ENCODE assay signal across 1 cellular context in the genomic region with DNA sequence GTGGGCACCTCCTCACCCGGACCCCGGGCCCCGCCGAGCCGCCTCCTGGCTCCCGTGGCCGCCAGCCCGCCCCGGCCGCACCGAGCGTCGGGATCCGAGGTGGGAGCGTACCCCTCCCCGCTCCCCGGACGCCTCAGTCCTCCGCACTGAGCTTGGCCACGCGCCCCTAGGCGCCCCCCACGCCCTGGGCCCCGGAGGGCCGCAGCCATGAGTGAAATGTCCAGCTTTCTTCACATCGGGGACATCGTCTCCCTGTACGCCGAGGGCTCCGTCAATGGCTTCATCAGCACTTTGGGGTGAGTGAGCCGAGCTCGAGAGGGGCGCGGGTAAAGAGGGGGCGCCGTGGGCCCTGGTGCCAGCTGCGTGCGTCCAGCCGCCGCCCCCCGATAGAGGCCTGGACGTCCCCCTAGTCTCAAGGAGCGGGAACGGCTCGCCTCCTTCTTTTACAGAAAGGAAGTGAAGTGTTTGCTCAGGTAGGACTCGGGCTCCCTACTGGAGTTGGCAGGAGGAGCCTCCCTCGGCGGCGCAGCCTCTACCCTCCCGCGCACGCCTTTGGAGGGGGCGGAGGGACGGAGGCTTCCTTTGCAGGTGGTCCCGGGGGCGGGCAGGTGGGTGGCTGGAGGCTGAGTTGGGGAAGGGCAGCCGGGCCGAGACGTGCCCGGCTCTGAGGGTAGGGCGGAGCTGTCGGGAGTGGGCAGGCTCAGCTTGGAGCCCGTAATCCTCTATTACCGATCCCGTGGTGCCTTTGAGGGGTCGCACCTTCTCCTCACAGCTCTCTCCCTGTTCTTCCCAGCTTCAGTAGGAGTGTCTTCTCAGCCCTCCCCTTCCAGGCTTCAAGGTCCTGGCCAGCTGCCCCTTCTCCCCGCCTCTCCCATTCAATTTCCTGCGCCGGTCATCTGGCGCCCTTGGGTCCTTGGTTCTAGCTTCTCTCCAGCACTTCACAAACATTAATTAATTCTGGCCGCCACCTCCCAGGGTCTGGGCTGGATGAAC.
TF ChIP-seq lines count a peak whose summit lies in the region.

No MANE protein-coding gene starts in this region.

TF ChIP-seq in K562, 482 proteins besides CTCF, POLR2A, EP300 and RAD21 (continued from another document):
- TF ChIP-seq, protein P1, sequence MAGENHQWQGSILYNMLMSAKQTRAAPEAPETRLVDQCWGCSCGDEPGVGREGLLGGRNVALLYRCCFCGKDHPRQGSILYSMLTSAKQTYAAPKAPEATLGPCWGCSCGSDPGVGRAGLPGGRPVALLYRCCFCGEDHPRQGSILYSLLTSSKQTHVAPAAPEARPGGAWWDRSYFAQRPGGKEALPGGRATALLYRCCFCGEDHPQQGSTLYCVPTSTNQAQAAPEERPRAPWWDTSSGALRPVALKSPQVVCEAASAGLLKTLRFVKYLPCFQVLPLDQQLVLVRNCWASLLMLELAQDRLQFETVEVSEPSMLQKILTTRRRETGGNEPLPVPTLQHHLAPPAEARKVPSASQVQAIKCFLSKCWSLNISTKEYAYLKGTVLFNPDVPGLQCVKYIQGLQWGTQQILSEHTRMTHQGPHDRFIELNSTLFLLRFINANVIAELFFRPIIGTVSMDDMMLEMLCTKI (IDR thresholded peaks at IDR 0.05; ENCODE audit: partially characterized antibody) = no peak
- peak; percentile 71 for TF ChIP-seq RBFOX2 (IDR thresholded peaks at IDR 0.05; ENCODE audit: low read depth, low read length)
- TF ChIP-seq HDAC6 (IDR thresholded peaks at IDR 0.05; ENCODE audit: low read depth, low read length) = no peak
- TF ChIP-seq NFIC (IDR thresholded peaks at IDR 0.05) = no peak
- TF ChIP-seq, protein P2, sequence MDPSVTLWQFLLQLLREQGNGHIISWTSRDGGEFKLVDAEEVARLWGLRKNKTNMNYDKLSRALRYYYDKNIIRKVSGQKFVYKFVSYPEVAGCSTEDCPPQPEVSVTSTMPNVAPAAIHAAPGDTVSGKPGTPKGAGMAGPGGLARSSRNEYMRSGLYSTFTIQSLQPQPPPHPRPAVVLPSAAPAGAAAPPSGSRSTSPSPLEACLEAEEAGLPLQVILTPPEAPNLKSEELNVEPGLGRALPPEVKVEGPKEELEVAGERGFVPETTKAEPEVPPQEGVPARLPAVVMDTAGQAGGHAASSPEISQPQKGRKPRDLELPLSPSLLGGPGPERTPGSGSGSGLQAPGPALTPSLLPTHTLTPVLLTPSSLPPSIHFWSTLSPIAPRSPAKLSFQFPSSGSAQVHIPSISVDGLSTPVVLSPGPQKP (CRISPR knock-in tag; IDR thresholded peaks at IDR 0.05) = no peak
- TF ChIP-seq, protein P3, sequence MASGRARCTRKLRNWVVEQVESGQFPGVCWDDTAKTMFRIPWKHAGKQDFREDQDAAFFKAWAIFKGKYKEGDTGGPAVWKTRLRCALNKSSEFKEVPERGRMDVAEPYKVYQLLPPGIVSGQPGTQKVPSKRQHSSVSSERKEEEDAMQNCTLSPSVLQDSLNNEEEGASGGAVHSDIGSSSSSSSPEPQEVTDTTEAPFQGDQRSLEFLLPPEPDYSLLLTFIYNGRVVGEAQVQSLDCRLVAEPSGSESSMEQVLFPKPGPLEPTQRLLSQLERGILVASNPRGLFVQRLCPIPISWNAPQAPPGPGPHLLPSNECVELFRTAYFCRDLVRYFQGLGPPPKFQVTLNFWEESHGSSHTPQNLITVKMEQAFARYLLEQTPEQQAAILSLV (tag; IDR thresholded peaks at IDR 0.05) = no peak
- TF ChIP-seq DDX20 (tag; IDR thresholded peaks at IDR 0.05; ENCODE audit: low read depth) = no peak
- no peak for TF ChIP-seq ZNF121 (CRISPR knock-in tag; conservative IDR thresholded peaks at IDR 0.05)
- no peak for TF ChIP-seq SAP30 (IDR thresholded peaks at IDR 0.05; ENCODE audit: borderline replicate concordance, insufficient read depth, low read depth, low read length, poor library complexity, severe bottlenecking)
- no peak for TF ChIP-seq NCOA4 (IDR thresholded peaks at IDR 0.05; ENCODE audit: partially characterized antibody)
- no peak for TF ChIP-seq PHF21A (IDR thresholded peaks at IDR 0.05; ENCODE audit: borderline replicate concordance, low read depth)
- TF ChIP-seq SRF (CRISPR knock-in tag; IDR thresholded peaks at IDR 0.05) = no peak
- TF ChIP-seq RBM14 (IDR thresholded peaks at IDR 0.05; ENCODE audit: borderline replicate concordance, insufficient read depth, low read depth, low read length) = no peak
- no peak for TF ChIP-seq TCF7L2 (IDR thresholded peaks at IDR 0.05; ENCODE audit: low read depth, low read length)
- peak; percentile 57 to 69 for TF ChIP-seq NRF1 (conservative IDR thresholded peaks at IDR 0.05 in 1 of 2, IDR thresholded peaks at IDR 0.05 in 1 of 2)
- no peak for TF ChIP-seq WHSC1 (IDR thresholded peaks at IDR 0.05; ENCODE audit: low read length)
- no peak for TF ChIP-seq HMG20B (CRISPR knock-in tag; IDR thresholded peaks at IDR 0.05)
- TF ChIP-seq PTBP1 (IDR thresholded peaks at IDR 0.05; ENCODE audit: low read depth, low read length) = no peak
- TF ChIP-seq DLX4 (CRISPR knock-in tag; IDR thresholded peaks at IDR 0.05) = no peak
- no peak for TF ChIP-seq NFYB (IDR thresholded peaks at IDR 0.05; ENCODE audit: extremely low read depth, insufficient read length)
- TF ChIP-seq ZNF217 (CRISPR knock-in tag; IDR thresholded peaks at IDR 0.05) = no peak
- no peak for TF ChIP-seq FOSL1 (tag; conservative IDR thresholded peaks at IDR 0.05)
- no peak for TF ChIP-seq ZNF766 (CRISPR knock-in tag; conservative IDR thresholded peaks at IDR 0.05)
- TF ChIP-seq ZNF551 (CRISPR knock-in tag; IDR thresholded peaks at IDR 0.05) = no peak
